In the genomic region with DNA sequence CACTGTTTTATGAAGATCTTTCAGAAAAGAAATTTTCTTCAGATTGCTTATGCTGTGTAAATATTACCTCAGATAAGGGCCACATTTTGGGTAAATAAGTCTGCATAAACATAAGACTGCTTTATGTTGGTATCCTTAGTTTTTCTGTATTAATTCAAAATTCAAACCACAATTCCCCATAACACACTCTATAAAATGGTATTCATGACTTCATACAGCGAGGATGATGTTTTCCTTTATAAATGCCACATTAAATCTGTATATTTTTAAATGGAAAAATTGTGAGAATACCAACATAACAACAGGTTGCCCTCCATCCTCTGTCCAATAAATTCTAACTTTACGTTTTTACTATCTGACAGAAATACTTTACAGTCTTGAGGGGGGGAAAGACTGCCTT, we compare ENCODE assay signal across 29 cellular contexts.
"Had no signal": no experiment of that assay in that cellular context is flagged by ENCODE, and none has a peak within 500 bp of the region (broad histone marks: within the 10 kb centered on the region; RNA-seq: fewer than 3 reads in every experiment).

No MANE protein-coding gene starts in this region.

- ATAC-seq: activated CD4-positive, CD25-positive, alpha-beta regulatory T cell treated with anti-CD3 and anti-CD28 coated beads, Interleukin-2, amount 50 U/mL, for 24 hours; activated CD8-positive, alpha-beta T cell treated with anti-CD3 and anti-CD28 coated beads for 36 hours; activated T-cell treated with anti-CD3 and anti-CD28 coated beads, Interleukin-2, amount 50 U/mL, for 4 hours; activated T-helper 17 cell treated with anti-CD3 and anti-CD28 coated beads, Interleukin-2, amount 50 U/mL, for 72 hours; esophagus mucosa; T-cell had no signal

- H3K4me3 Mint-ChIP-seq: activated B cell treated with CpG ODN at 0.5 μM for 24 hours; activated CD8-positive, alpha-beta T cell treated with anti-CD3 and anti-CD28 coated beads for 36 hours; activated naive CD8-positive, alpha-beta T cell; activated T-cell treated with anti-CD3 and anti-CD28 coated beads, Interleukin-2, amount 50 U/mL, for 4 hours; activated T-helper 17 cell treated with anti-CD3 and anti-CD28 coated beads, Interleukin-2, amount 50 U/mL, for 72 hours; central memory CD8-positive, alpha-beta T cell; dendritic cell treated with granulocyte-macrophage colony-stimulating factor and Interleukin-4, amounts not matched to agents 40 ng/mL and 50 ng/mL, for 4 days; endodermal cell; T-cell; T-helper 1 cell treated with Interleukin-12 subunit alpha and Interleukin-12 subunit beta and Interleukin-4 antibody, amounts not matched to agents 30 μg/mL and 1 μg/mL, for 36 hours had no signal

- H3K4me3 ChIP-seq: coronary artery, dorsolateral prefrontal cortex had no signal

- H3K9me3 Mint-ChIP-seq: activated CD8-positive, alpha-beta T cell treated with anti-CD3 and anti-CD28 coated beads for 36 hours; activated T-helper 17 cell treated with anti-CD3 and anti-CD28 coated beads, Interleukin-2, amount 50 U/mL, for 72 hours; central memory CD8-positive, alpha-beta T cell; dendritic cell treated with granulocyte-macrophage colony-stimulating factor and Interleukin-4, amounts not matched to agents 40 ng/mL and 50 ng/mL, for 4 days; endodermal cell; T-cell; T-helper 1 cell treated with Interleukin-12 subunit alpha and Interleukin-12 subunit beta and Interleukin-4 antibody, amounts not matched to agents 30 μg/mL and 1 μg/mL, for 36 hours had no signal

- H3K36me3 Mint-ChIP-seq: activated naive CD8-positive, alpha-beta T cell; T-cell had no signal

- H3K27me3 ChIP-seq: brain microvascular endothelial cell, dorsolateral prefrontal cortex had no signal

- DNase-seq: activated B cell treated with CpG ODN at 0.5 μM for 24 hours; activated CD4-positive, alpha-beta T cell treated with anti-CD3 and anti-CD28 coated beads for 48 hours; activated CD4-positive, alpha-beta T cell treated with anti-CD3 and anti-CD28 coated beads, Interleukin-2, amount 50 U/mL, for 1 hour; activated CD4-positive, alpha-beta T cell treated with anti-CD3 and anti-CD28 coated beads, Interleukin-2, amount 50 U/mL, for 48 hours; activated CD8-positive, alpha-beta memory T cell treated with anti-CD3 and anti-CD28 coated beads for 24 hours; activated CD8-positive, alpha-beta T cell treated with anti-CD3 and anti-CD28 coated beads for 36 hours; activated effector memory CD4-positive, alpha-beta T cell treated with Interleukin-2 at 50 U/mL for 16 hours; activated gamma-delta T cell treated with Interleukin-2 at 50 U/mL for 16 hours; activated naive CD4-positive, alpha-beta T cell treated with anti-CD3 and anti-CD28 coated beads, Interleukin-2, amount 50 U/mL, for 16 hours; activated naive CD4-positive, alpha-beta T cell treated with Interleukin-2 at 50 U/mL for 16 hours; activated T-cell treated with anti-CD3 and anti-CD28 coated beads, Interleukin-2, amount 50 U/mL, for 4 hours; amniotic stem cell; anterior cingulate cortex; brain microvascular endothelial cell; dorsolateral prefrontal cortex; effector memory CD4-positive, alpha-beta T cell; endodermal cell; foreskin fibroblast; T-cell; T-helper 9 cell; WERI-Rb-1 had no signal

- H3K27ac Mint-ChIP-seq: activated B cell treated with CpG ODN at 0.5 μM for 24 hours; activated CD8-positive, alpha-beta T cell treated with anti-CD3 and anti-CD28 coated beads for 36 hours; activated naive CD8-positive, alpha-beta T cell; activated T-helper 17 cell treated with anti-CD3 and anti-CD28 coated beads, Interleukin-2, amount 50 U/mL, for 72 hours; dendritic cell treated with granulocyte-macrophage colony-stimulating factor and Interleukin-4, amounts not matched to agents 40 ng/mL and 50 ng/mL, for 4 days; endodermal cell; T-cell; T-helper 1 cell treated with Interleukin-12 subunit alpha and Interleukin-12 subunit beta and Interleukin-4 antibody, amounts not matched to agents 30 μg/mL and 1 μg/mL, for 36 hours had no signal

- H3K27me3 Mint-ChIP-seq: activated B cell treated with CpG ODN at 0.5 μM for 24 hours; activated CD8-positive, alpha-beta T cell treated with anti-CD3 and anti-CD28 coated beads for 36 hours; activated naive CD8-positive, alpha-beta T cell; central memory CD8-positive, alpha-beta T cell; dendritic cell treated with granulocyte-macrophage colony-stimulating factor and Interleukin-4, amounts not matched to agents 40 ng/mL and 50 ng/mL, for 4 days; T-cell had no signal

- H3K36me3 ChIP-seq: brain microvascular endothelial cell, WERI-Rb-1 had no signal

- H3K27ac ChIP-seq: brain microvascular endothelial cell, coronary artery, dorsolateral prefrontal cortex, WERI-Rb-1 had no signal

- H3K4me1 Mint-ChIP-seq: activated B cell treated with CpG ODN at 0.5 μM for 24 hours; activated T-helper 17 cell treated with anti-CD3 and anti-CD28 coated beads, Interleukin-2, amount 50 U/mL, for 72 hours; central memory CD8-positive, alpha-beta T cell; endodermal cell; T-cell had no signal
